8 cellular contexts compared by ENCODE assay signal in genomic region chr9:70981312-70981711, GRCh38.
"Had no signal": no experiment of that assay in that cellular context is flagged by ENCODE, and none has a peak within 500 bp of the region (broad histone marks: within the 10 kb centered on the region; RNA-seq: fewer than 3 reads in every experiment).

No MANE protein-coding gene starts in this region.

- FAIRE-seq: G401.6, GM12878, GM12891, GM12892, GM18507, GM19239 had no signal

- DNase-seq: GDM1, GF-D8 had no signal

- H3K4me3 ChIP-seq: GM12878 had no signal

- ATAC-seq: GM12878 had no signal
